ENCODE assay signal across 8 cellular contexts in genomic region chr6:20212392-20213111, GRCh38. TPM values are rescaled to one million over a fixed set of nuclear protein-coding genes. Genes with fewer than 3 reads are reported as not detected.
DNase-seq lines count a peak whose midpoint lies in the region; ATAC-seq, FAIRE-seq and TF ChIP-seq lines count a peak whose summit lies in the region.

MBOAT1 (minus strand) TSS chr6:20212469; CDS start chr6:20212234, 235 bp downstream.

- H3K27ac Mint-ChIP-seq in HFFc6: peak within 1 kb of the TSS; percentile 96
- peak within 1 kb of the TSS; percentile 87 for H3K27ac Mint-ChIP-seq in progenitor cell of endocrine pancreas

- DNase-seq in GM10266 (ENCODE audit: extremely low spot score) (peak; percentile 86), HFFc6 (peak; percentile 88), NB4 (ENCODE audit: low read depth) (peak; percentile 97), SKM-1 (lab: John Stamatoyannopoulos, UW; ENCODE audit: unreplicated experiment) (peak; percentile 89), adipocyte (ENCODE audit: low read depth) (peak; percentile 98), left cardiac atrium (peak; percentile 94), progenitor cell of endocrine pancreas (ENCODE audit: low spot score, unreplicated experiment) (peak; percentile 67), urothelium cell line (ENCODE audit: low spot score) (peak; percentile 90)

- H3K4me3 ChIP-seq in NB4 (ENCODE audit: low read depth, low read length) (peak within 1 kb of the TSS; percentile 71), adipocyte (ENCODE audit: low read length) (peak within 1 kb of the TSS; percentile 85)

- H3K4me1 Mint-ChIP-seq in HFFc6 (ENCODE audit: low read depth) (peaks cover 58% of the 10 kb centered on the region), progenitor cell of endocrine pancreas (ENCODE audit: low read depth) (peaks cover 16% of the 10 kb centered on the region)

- no peaks in the 10 kb centered on the region for H3K27me3 Mint-ChIP-seq in HFFc6 (ENCODE audit: insufficient read depth)
- H3K27me3 Mint-ChIP-seq in progenitor cell of endocrine pancreas: peaks cover 43% of the 10 kb centered on the region

- peak within 1 kb of the TSS; percentile 86 for H3K9ac ChIP-seq in adipocyte (ENCODE audit: low read length)

- intact Hi-C loops in left cardiac atrium (cut with DNase I): loop anchor here in 1 of 2 donors (10.0 kb wide), 1 partner anchor 88 kb away; no protein-coding TSS in a partner anchor

- H3K36me3 Mint-ChIP-seq in HFFc6 (ENCODE audit: low read depth): no peaks in the 10 kb centered on the region
- no peaks in the 10 kb centered on the region for H3K36me3 Mint-ChIP-seq in progenitor cell of endocrine pancreas (ENCODE audit: insufficient read depth)

- peak; percentile 66 for TF ChIP-seq POLR2A in NB4 (IDR thresholded peaks at IDR 0.05; ENCODE audit: extremely low read depth, insufficient read length)

- no peaks in the 10 kb centered on the region for H3K27me3 ChIP-seq in adipocyte (replicated peaks; ENCODE audit: control insufficient read depth, insufficient read depth, low read length)

- TF ChIP-seq CTCF in GM10266 (IDR thresholded peaks at IDR 0.05; ENCODE audit: control insufficient read depth, insufficient read depth, low read depth, missing control alignments) (peak; percentile 8), HFFc6 (IDR thresholded peaks at IDR 0.05) (peak; percentile 43), NB4 (IDR thresholded peaks at IDR 0.05; ENCODE audit: low read depth, low read length) (no peak), progenitor cell of endocrine pancreas (IDR thresholded peaks at IDR 0.05; ENCODE audit: unreplicated experiment) (peak; percentile 25)

- no peaks in the 10 kb centered on the region for H3K9me3 Mint-ChIP-seq in HFFc6
- no peaks in the 10 kb centered on the region for H3K9me3 Mint-ChIP-seq in progenitor cell of endocrine pancreas (ENCODE audit: low read depth)

- peaks cover 10% of the 10 kb centered on the region for H3K4me1 ChIP-seq in adipocyte (ENCODE audit: control insufficient read depth, insufficient read depth, low read length)

- H3K36me3 ChIP-seq in adipocyte (ENCODE audit: control insufficient read depth, insufficient read depth, low read length, severe bottlenecking): no peaks in the 10 kb centered on the region

- H3K9me3 ChIP-seq in adipocyte (ENCODE audit: control insufficient read depth, low read length): no peaks in the 10 kb centered on the region

- H3K4me3 Mint-ChIP-seq in HFFc6 (peak within 1 kb of the TSS; percentile 96), progenitor cell of endocrine pancreas (ENCODE audit: low read depth) (peak within 1 kb of the TSS; percentile 77)

- peak; percentile 98 to 99 for ATAC-seq in left cardiac atrium

- FAIRE-seq in urothelium cell line (lab: Jason Lieb, UNC): no peak

RNA-seq across cellular contexts. Expression of gene MBOAT1, which starts in this region (rescaled TPM):
- total RNA-seq in HFFc6 (2021; fragmentation: NEBNext Ultra II Directional; extraction: Animal tissue kit (Norgen Biotek cat#: 25700)): 1 to 10 TPM; 5.4 to 7.7 (median 6.1) TPM
- 1 to 10 TPM; 5.1 to 6.1 TPM for total RNA-seq in left cardiac atrium
- total RNA-seq in progenitor cell of endocrine pancreas: 3.0 and 4.5 TPM in 2 replicates

Comparison
In these comparisons a context has a peak if more than half of its experiments do, and no peak if none do; other contexts are left out.
1. Peak in every context shown above with its lines: DNase-seq, ATAC-seq and H3K4me3 ChIP-seq.